Comparison of ENCODE assay signal across 13 cellular contexts in genomic region chr2:74290066-74290465, GRCh38. TPM values are rescaled to one million over a fixed set of nuclear protein-coding genes. Genes with fewer than 3 reads are reported as not detected.
DNase-seq lines count a peak whose midpoint lies in the region; ATAC-seq and TF ChIP-seq lines count a peak whose summit lies in the region.
"Had no signal": no experiment of that assay in that cellular context is flagged by ENCODE, and none has a peak within 500 bp of the region (broad histone marks: within the 10 kb centered on the region; RNA-seq: fewer than 3 reads in every experiment).

No MANE protein-coding gene starts in this region.

- no peaks in the 10 kb centered on the region for H3K27me3 ChIP-seq in NT2/D1 (ENCODE audit: insufficient read depth, insufficient read length)

- no peaks in the 10 kb centered on the region for H3K9me3 ChIP-seq in NT2/D1 (ENCODE audit: insufficient read depth, low read length)

- H3K27ac Mint-ChIP-seq in brain: peak overlapping the region in 3 of 5 experiments; percentile 71 to 87 (median 72)
- H3K27ac Mint-ChIP-seq in stimulated activated naive CD8-positive, alpha-beta T cell treated with anti-CD3 and anti-CD28 coated beads, Interleukin-15, amount 100 ng/mL, for 72 hours: peak overlapping the region; percentile 34 to 92
- no peak overlapping the region for H3K27ac Mint-ChIP-seq in endothelial cell (ENCODE audit: unreplicated experiment)
- H3K27ac Mint-ChIP-seq: H9 had no signal

- no peak overlapping the region for H3K4me3 ChIP-seq in NT2/D1 (ENCODE audit: insufficient read length, low read depth)

- no peaks in the 10 kb centered on the region for H3K27me3 Mint-ChIP-seq in activated T-cell treated with anti-CD3 and anti-CD28 coated beads, Interleukin-2, amount 50 U/mL, for 4 hours (ENCODE audit: low read depth)
- H3K27me3 Mint-ChIP-seq in brain: peaks cover 4% of the 10 kb centered on the region
- H3K27me3 Mint-ChIP-seq in stimulated activated naive CD8-positive, alpha-beta T cell treated with anti-CD3 and anti-CD28 coated beads, Interleukin-15, amount 100 ng/mL, for 72 hours: no peaks in the 10 kb centered on the region
- H3K27me3 Mint-ChIP-seq in endothelial cell (ENCODE audit: unreplicated experiment): no peaks in the 10 kb centered on the region

- H3K9ac ChIP-seq in NT2/D1 (ENCODE audit: insufficient read length, low read depth): peak overlapping the region; percentile 38

- H3K4me3 Mint-ChIP-seq in activated T-cell treated with anti-CD3 and anti-CD28 coated beads, Interleukin-2, amount 50 U/mL, for 4 hours: peak overlapping the region; percentile 31
- H3K4me3 Mint-ChIP-seq in brain (peak overlapping the region in 3 of 5 experiments; percentile 6 to 35 (median 6)), endothelial cell (ENCODE audit: unreplicated experiment) (no peak overlapping the region)
- H3K4me3 Mint-ChIP-seq in stimulated activated naive CD8-positive, alpha-beta T cell treated with anti-CD3 and anti-CD28 coated beads, Interleukin-15, amount 100 ng/mL, for 72 hours: peak overlapping the region; percentile 17 to 35
- H3K4me3 Mint-ChIP-seq: H9 had no signal

- ATAC-seq in activated T-cell treated with anti-CD3 and anti-CD28 coated beads, Interleukin-2, amount 50 U/mL, for 4 hours: peak; percentile 10
- ATAC-seq in stimulated activated naive CD8-positive, alpha-beta T cell treated with anti-CD3 and anti-CD28 coated beads, Interleukin-15, amount 100 ng/mL, for 72 hours: peak; percentile 3

- no peaks in the 10 kb centered on the region for H3K9me3 Mint-ChIP-seq in activated T-cell treated with anti-CD3 and anti-CD28 coated beads, Interleukin-2, amount 50 U/mL, for 4 hours
- H3K9me3 Mint-ChIP-seq in brain (no peaks in the 10 kb centered on the region), endothelial cell (ENCODE audit: unreplicated experiment) (no peaks in the 10 kb centered on the region)
- no peaks in the 10 kb centered on the region for H3K9me3 Mint-ChIP-seq in stimulated activated naive CD8-positive, alpha-beta T cell treated with anti-CD3 and anti-CD28 coated beads, Interleukin-15, amount 100 ng/mL, for 72 hours
- H3K9me3 Mint-ChIP-seq: H9 had no signal

- H3K36me3 Mint-ChIP-seq in activated T-cell treated with anti-CD3 and anti-CD28 coated beads, Interleukin-2, amount 50 U/mL, for 4 hours (ENCODE audit: insufficient read depth): peaks cover 2% of the 10 kb centered on the region
- H3K36me3 Mint-ChIP-seq in brain (peaks cover 14% of the 10 kb centered on the region), endothelial cell (ENCODE audit: low read depth, unreplicated experiment) (peaks cover 3% of the 10 kb centered on the region)

- peaks cover 21% of the 10 kb centered on the region for H3K4me1 Mint-ChIP-seq in activated T-cell treated with anti-CD3 and anti-CD28 coated beads, Interleukin-2, amount 50 U/mL, for 4 hours (ENCODE audit: low read depth)
- peaks cover 19% of the 10 kb centered on the region for H3K4me1 Mint-ChIP-seq in brain
- peaks cover 16% of the 10 kb centered on the region for H3K4me1 Mint-ChIP-seq in stimulated activated naive CD8-positive, alpha-beta T cell treated with anti-CD3 and anti-CD28 coated beads, Interleukin-15, amount 100 ng/mL, for 72 hours
- peaks cover 11% of the 10 kb centered on the region for H3K4me1 Mint-ChIP-seq in endothelial cell (ENCODE audit: unreplicated experiment)
- H3K4me1 Mint-ChIP-seq: H9 had no signal

- no peak for DNase-seq in activated T-cell treated with anti-CD3 and anti-CD28 coated beads, Interleukin-2, amount 50 U/mL, for 4 hours
- no peak for DNase-seq in activated T-cell treated with anti-CD3 and anti-CD28 coated beads for 4 hours
- DNase-seq in NT2/D1 (ENCODE audit: low read depth, low spot score): no peak
- DNase-seq in stimulated activated naive CD8-positive, alpha-beta T cell treated with anti-CD3 and anti-CD28 coated beads, Interleukin-15, amount 100 ng/mL, for 72 hours: no peak
- DNase-seq in middle frontal gyrus (ENCODE audit: extremely low spot score, low spot score): no peak
- no peak for DNase-seq in endothelial cell (ENCODE audit: low spot score)
- DNase-seq in GDM1 (lab: John Stamatoyannopoulos, UW): no peak
- DNase-seq: H9, KG1, mesenchymal stem cell, NCI-H146, NCI-H510A had no signal

- H3K36me3 ChIP-seq in NT2/D1 (ENCODE audit: insufficient read depth, insufficient read length, low read length): no peaks in the 10 kb centered on the region

- TF ChIP-seq CTCF in brain (conservative IDR thresholded peaks at IDR 0.05) (no peak), endothelial cell (IDR thresholded peaks at IDR 0.05; ENCODE audit: unreplicated experiment) (no peak)

- peaks cover 3% of the 10 kb centered on the region for H3K4me1 ChIP-seq in NT2/D1 (ENCODE audit: insufficient read depth, insufficient read length)

RNA-seq across cellular contexts. Expression of gene SLC4A5, which starts 53.1 kb away (rescaled TPM):
- total RNA-seq in activated T-cell treated with anti-CD3 and anti-CD28 coated beads, Interleukin-2, amount 50 U/mL, for 4 hours: 1 to 10 TPM; 1.3 to 1.5 (median 1.4) TPM
- polyA plus RNA-seq in brain (ENCODE audit: insufficient read depth, low read depth, low replicate concordance): 0.37 TPM
- total RNA-seq in endothelial cell (ENCODE audit: unreplicated experiment): 4.2 TPM
